Comparison of ENCODE assay signal across 7 cellular contexts in the genomic region with DNA sequence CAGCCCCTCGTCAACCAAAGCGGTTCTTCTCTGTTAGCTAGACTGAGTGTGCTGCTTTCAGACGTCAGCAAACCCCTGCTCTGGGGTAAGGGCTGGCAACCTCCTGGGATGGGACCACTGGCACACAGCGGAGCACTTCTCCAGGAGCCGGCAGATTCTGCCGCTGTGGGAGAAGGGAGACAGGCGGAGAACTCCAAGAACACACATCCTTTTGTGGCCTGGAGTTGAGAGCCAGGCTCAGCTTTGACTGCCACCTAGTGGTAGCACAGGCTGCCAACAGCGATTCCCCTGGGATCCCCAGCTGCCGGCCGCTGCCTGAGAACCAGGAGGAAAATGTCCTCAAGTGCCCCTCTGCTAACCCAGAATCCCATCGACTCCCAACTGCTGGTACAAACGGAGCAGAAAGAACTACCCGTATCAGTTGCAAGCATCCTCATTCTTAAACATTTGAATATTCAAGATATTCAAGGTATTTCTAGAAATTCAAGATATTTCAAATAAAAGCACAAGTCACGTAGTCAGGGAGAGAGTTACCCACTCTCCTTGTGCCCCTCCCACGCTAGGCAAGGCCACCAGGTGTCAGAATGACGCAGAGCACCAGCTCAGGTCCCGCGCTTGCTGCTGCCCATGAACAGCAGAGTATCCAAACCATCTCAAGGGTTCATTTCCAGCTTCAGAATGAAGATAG.
A peak's percentile ranks its signal among the peaks of the same experiment; 100 is the strongest.
DNase-seq lines count a peak whose midpoint lies in the region; ATAC-seq and TF ChIP-seq lines count a peak whose summit lies in the region.

No MANE protein-coding gene starts in this region.

- H3K36me3 Mint-ChIP-seq in T-helper 2 cell treated with Interferon-gamma antibody and Interleukin-4, amounts not matched to agents 5 μg/mL and 100 μg/mL, for 36 hours (ENCODE audit: low read depth): peaks cover 24% of the 10 kb centered on the region

- H3K27ac Mint-ChIP-seq in T-helper 2 cell treated with Interferon-gamma antibody and Interleukin-4, amounts not matched to agents 5 μg/mL and 100 μg/mL, for 36 hours: no peak overlapping the region

- H3K27me3 Mint-ChIP-seq in T-helper 2 cell treated with Interferon-gamma antibody and Interleukin-4, amounts not matched to agents 5 μg/mL and 100 μg/mL, for 36 hours (ENCODE audit: low read depth): no peaks in the 10 kb centered on the region

- H3K4me1 Mint-ChIP-seq in T-helper 2 cell treated with Interferon-gamma antibody and Interleukin-4, amounts not matched to agents 5 μg/mL and 100 μg/mL, for 36 hours (ENCODE audit: low read depth): peaks cover 15% of the 10 kb centered on the region

- in situ Hi-C loops in astrocyte of the cerebellum (cut with HindIII; ENCODE audit: low sequenced_read_pairs): no loop called here

- H3K9me3 Mint-ChIP-seq in T-helper 2 cell treated with Interferon-gamma antibody and Interleukin-4, amounts not matched to agents 5 μg/mL and 100 μg/mL, for 36 hours: no peaks in the 10 kb centered on the region

- peak; percentile 46 for DNase-seq in NCI-H187 treated with DMSO at 0.1 percent for 48 hours (lab: John Stamatoyannopoulos, UW)
- DNase-seq in T-helper 2 cell treated with Interferon-gamma antibody and Interleukin-4, amounts not matched to agents 5 μg/mL and 100 μg/mL, for 36 hours (ENCODE audit: low spot score): peak; percentile 34
- peak; percentile 78 for DNase-seq in astrocyte of the cerebellum (ENCODE audit: low read depth)
- DNase-seq in hippocampal formation (lab: John Stamatoyannopoulos, UW): peak; percentile 83 to 87
- peak; percentile 62 for DNase-seq in skeletal muscle cell (ENCODE audit: low read depth)

- no peak overlapping the region for H3K4me3 ChIP-seq in astrocyte of the cerebellum (ENCODE audit: low read depth, low read length)
- no peak overlapping the region for H3K4me3 ChIP-seq in skeletal muscle cell (ENCODE audit: low read depth, low read length)

- no peak for ATAC-seq in GM21367 (IDR thresholded peaks at IDR 0.05; ENCODE audit: unreplicated experiment)

- peak; percentile 98 for TF ChIP-seq CTCF in GM12872 (IDR thresholded peaks at IDR 0.05; ENCODE audit: insufficient read depth, low read depth, low read length)
- TF ChIP-seq CTCF in astrocyte of the cerebellum (IDR thresholded peaks at IDR 0.05; ENCODE audit: low read depth, low read length, missing control alignments): peak; percentile 97

- no peak overlapping the region for H3K4me3 Mint-ChIP-seq in T-helper 2 cell treated with Interferon-gamma antibody and Interleukin-4, amounts not matched to agents 5 μg/mL and 100 μg/mL, for 36 hours

Comparison
In these comparisons a context has a peak if more than half of its experiments do, and no peak if none do; other contexts are left out.
1. DNase-seq: peak in every context shown above with its lines; median percentile 85 in hippocampal formation; 78 in astrocyte of the cerebellum; 62 in skeletal muscle cell; 46 in NCI-H187 treated with DMSO at 0.1 percent for 48 hours; 34 in T-helper 2 cell treated with Interferon-gamma antibody and Interleukin-4, amounts not matched to agents 5 μg/mL and 100 μg/mL, for 36 hours.